1 cellular context compared by ENCODE assay signal in the genomic region with DNA sequence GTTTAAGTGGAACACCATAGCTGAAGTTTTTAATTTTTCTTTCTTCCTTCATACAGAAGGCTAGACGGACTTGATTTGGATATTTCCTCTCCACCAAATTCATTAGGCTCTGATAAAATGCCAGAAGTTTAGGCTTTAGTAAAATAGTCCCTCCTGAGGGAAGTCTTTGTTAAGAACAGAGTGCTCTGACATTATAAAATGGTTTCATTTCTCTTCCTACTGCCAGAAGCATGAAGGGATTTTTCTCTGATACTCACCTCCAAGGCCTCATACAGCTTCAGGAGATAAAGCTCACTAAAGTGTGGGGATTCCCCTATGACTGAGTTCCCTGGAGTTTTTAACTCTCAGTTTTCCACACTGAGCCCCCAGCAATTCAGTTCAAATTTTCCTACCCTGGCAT.
TF ChIP-seq lines count a peak whose summit lies in the region.

No MANE protein-coding gene starts in this region.

TF ChIP-seq in GM23338, 12 proteins besides CTCF, POLR2A, EP300 and RAD21 (continued from another document):
- TF ChIP-seq, protein P1, sequence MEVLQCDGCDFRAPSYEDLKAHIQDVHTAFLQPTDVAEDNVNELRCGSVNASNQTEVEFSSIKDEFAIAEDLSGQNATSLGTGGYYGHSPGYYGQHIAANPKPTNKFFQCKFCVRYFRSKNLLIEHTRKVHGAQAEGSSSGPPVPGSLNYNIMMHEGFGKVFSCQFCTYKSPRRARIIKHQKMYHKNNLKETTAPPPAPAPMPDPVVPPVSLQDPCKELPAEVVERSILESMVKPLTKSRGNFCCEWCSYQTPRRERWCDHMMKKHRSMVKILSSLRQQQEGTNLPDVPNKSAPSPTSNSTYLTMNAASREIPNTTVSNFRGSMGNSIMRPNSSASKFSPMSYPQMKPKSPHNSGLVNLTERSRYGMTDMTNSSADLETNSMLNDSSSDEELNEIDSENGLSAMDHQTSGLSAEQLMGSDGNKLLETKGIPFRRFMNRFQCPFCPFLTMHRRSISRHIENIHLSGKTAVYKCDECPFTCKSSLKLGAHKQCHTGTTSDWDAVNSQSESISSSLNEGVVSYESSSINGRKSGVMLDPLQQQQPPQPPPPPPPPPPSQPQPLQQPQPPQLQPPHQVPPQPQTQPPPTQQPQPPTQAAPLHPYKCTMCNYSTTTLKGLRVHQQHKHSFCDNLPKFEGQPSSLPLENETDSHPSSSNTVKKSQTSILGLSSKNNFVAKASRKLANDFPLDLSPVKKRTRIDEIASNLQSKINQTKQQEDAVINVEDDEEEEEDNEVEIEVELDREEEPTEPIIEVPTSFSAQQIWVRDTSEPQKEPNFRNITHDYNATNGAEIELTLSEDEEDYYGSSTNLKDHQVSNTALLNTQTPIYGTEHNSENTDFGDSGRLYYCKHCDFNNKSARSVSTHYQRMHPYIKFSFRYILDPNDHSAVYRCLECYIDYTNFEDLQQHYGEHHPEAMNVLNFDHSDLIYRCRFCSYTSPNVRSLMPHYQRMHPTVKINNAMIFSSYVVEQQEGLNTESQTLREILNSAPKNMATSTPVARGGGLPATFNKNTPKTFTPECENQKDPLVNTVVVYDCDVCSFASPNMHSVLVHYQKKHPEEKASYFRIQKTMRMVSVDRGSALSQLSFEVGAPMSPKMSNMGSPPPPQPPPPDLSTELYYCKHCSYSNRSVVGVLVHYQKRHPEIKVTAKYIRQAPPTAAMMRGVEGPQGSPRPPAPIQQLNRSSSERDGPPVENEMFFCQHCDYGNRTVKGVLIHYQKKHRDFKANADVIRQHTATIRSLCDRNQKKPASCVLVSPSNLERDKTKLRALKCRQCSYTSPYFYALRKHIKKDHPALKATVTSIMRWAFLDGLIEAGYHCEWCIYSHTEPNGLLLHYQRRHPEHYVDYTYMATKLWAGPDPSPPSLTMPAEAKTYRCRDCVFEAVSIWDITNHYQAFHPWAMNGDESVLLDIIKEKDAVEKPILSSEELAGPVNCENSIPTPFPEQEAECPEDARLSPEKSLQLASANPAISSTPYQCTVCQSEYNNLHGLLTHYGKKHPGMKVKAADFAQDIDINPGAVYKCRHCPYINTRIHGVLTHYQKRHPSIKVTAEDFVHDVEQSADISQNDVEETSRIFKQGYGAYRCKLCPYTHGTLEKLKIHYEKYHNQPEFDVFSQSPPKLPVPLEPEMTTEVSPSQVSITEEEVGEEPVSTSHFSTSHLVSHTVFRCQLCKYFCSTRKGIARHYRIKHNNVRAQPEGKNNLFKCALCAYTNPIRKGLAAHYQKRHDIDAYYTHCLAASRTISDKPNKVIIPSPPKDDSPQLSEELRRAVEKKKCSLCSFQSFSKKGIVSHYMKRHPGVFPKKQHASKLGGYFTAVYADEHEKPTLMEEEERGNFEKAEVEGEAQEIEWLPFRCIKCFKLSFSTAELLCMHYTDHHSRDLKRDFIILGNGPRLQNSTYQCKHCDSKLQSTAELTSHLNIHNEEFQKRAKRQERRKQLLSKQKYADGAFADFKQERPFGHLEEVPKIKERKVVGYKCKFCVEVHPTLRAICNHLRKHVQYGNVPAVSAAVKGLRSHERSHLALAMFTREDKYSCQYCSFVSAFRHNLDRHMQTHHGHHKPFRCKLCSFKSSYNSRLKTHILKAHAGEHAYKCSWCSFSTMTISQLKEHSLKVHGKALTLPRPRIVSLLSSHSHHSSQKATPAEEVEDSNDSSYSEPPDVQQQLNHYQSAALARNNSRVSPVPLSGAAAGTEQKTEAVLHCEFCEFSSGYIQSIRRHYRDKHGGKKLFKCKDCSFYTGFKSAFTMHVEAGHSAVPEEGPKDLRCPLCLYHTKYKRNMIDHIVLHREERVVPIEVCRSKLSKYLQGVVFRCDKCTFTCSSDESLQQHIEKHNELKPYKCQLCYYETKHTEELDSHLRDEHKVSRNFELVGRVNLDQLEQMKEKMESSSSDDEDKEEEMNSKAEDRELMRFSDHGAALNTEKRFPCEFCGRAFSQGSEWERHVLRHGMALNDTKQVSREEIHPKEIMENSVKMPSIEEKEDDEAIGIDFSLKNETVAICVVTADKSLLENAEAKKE (CRISPR knock-in tag; IDR thresholded peaks at IDR 0.05): no peak
